14 cellular contexts compared by ENCODE assay signal in the genomic region with DNA sequence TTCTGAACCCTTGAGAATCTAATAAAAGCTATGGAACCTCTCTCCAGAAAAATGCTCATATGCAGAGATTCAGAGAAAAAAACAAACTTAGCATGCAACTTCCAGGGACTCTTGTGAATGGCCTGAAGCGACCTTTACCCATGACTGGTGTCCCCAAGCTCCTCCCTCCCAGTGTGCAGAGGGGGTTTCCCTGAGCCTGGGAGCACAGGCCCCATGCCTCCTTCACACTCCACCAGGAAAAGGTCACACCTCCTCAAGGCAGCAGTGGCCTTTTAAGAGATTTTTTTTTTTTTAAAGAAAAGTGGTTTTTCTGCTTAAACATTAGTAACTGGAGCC. TPM values are rescaled to one million over a fixed set of nuclear protein-coding genes. Genes with fewer than 3 reads are reported as not detected.
A peak's percentile ranks its signal among the peaks of the same experiment; 100 is the strongest.
DNase-seq lines count a peak whose midpoint lies in the region; ATAC-seq lines count a peak whose summit lies in the region.
"Had no signal": no experiment of that assay in that cellular context is flagged by ENCODE, and none has a peak within 500 bp of the region (broad histone marks: within the 10 kb centered on the region; RNA-seq: fewer than 3 reads in every experiment).

No MANE protein-coding gene starts in this region.

- H3K27ac Mint-ChIP-seq in activated CD4-positive, alpha-beta T cell treated with anti-CD3 and anti-CD28 coated beads for 36 hours: peak overlapping the region; percentile 72
- no peak overlapping the region for H3K27ac Mint-ChIP-seq in activated CD4-positive, alpha-beta T cell treated with anti-CD3 and anti-CD28 coated beads, Interleukin-2, amount 10 ng/mL, durations not matched to agents 7 days and 5 days
- H3K27ac Mint-ChIP-seq: brain had no signal

- ATAC-seq in activated CD4-positive, alpha-beta T cell treated with anti-CD3 and anti-CD28 coated beads for 36 hours: peak; percentile 98
- ATAC-seq in HG02642 (IDR thresholded peaks at IDR 0.05; ENCODE audit: poor library complexity, unreplicated experiment): peak; percentile 78

- peak overlapping the region; percentile 27 for H3K4me3 Mint-ChIP-seq in activated CD4-positive, alpha-beta T cell treated with anti-CD3 and anti-CD28 coated beads for 36 hours
- no peak overlapping the region for H3K4me3 Mint-ChIP-seq in activated CD4-positive, alpha-beta T cell treated with anti-CD3 and anti-CD28 coated beads, Interleukin-2, amount 10 ng/mL, durations not matched to agents 7 days and 5 days
- H3K4me3 Mint-ChIP-seq: brain had no signal

- H3K9me3 Mint-ChIP-seq in activated CD4-positive, alpha-beta T cell treated with anti-CD3 and anti-CD28 coated beads for 36 hours (ENCODE audit: low read depth): peaks cover 2% of the 10 kb centered on the region
- no peaks in the 10 kb centered on the region for H3K9me3 Mint-ChIP-seq in activated CD4-positive, alpha-beta T cell treated with anti-CD3 and anti-CD28 coated beads, Interleukin-2, amount 10 ng/mL, durations not matched to agents 7 days and 5 days

- intact Hi-C loops in activated CD4-positive, alpha-beta T cell treated with anti-CD3 and anti-CD28 coated beads for 36 hours (cut with DNase I, micrococcal nuclease): loop anchor here in 1 of 2 experiments (1.0 kb wide), 1 partner anchor 13 kb away; a partner anchor contains a TSS

- H3K36me3 Mint-ChIP-seq in activated CD4-positive, alpha-beta T cell treated with anti-CD3 and anti-CD28 coated beads for 36 hours (ENCODE audit: low read depth): peaks cover 19% of the 10 kb centered on the region
- peaks cover 39% of the 10 kb centered on the region for H3K36me3 Mint-ChIP-seq in activated CD4-positive, alpha-beta T cell treated with anti-CD3 and anti-CD28 coated beads, Interleukin-2, amount 10 ng/mL, durations not matched to agents 7 days and 5 days (ENCODE audit: low read depth)

- peaks cover 30% of the 10 kb centered on the region for H3K4me1 Mint-ChIP-seq in activated CD4-positive, alpha-beta T cell treated with anti-CD3 and anti-CD28 coated beads for 36 hours
- H3K4me1 Mint-ChIP-seq in activated CD4-positive, alpha-beta T cell treated with anti-CD3 and anti-CD28 coated beads, Interleukin-2, amount 10 ng/mL, durations not matched to agents 7 days and 5 days: peaks cover 24% of the 10 kb centered on the region

- no peaks in the 10 kb centered on the region for H3K27me3 Mint-ChIP-seq in activated CD4-positive, alpha-beta T cell treated with anti-CD3 and anti-CD28 coated beads for 36 hours
- no peaks in the 10 kb centered on the region for H3K27me3 Mint-ChIP-seq in activated CD4-positive, alpha-beta T cell treated with anti-CD3 and anti-CD28 coated beads, Interleukin-2, amount 10 ng/mL, durations not matched to agents 7 days and 5 days
- H3K27me3 Mint-ChIP-seq: brain, progenitor cell of endocrine pancreas had no signal

- POLR2A ChIA-PET in activated CD4-positive, alpha-beta T cell treated with anti-CD3 and anti-CD28 coated beads for 36 hours (lab: Charles Lee): interaction anchor here (0.7 kb wide), 2 partner anchors 9 to 190 kb away, joined by 4 to 13 read pairs; no protein-coding TSS in a partner anchor
- POLR2A ChIA-PET in activated CD4-positive, alpha-beta T cell treated with anti-CD3 and anti-CD28 coated beads, Interleukin-2, amount 10 ng/mL, durations not matched to agents 7 days and 5 days (lab: Charles Lee): no interaction called here

- DNase-seq in activated CD4-positive, alpha-beta T cell treated with anti-CD3 and anti-CD28 coated beads for 36 hours: peak; percentile 69
- DNase-seq in activated CD4-positive, alpha-beta T cell treated with anti-CD3 and anti-CD28 coated beads, Interleukin-2, amount 10 ng/mL, durations not matched to agents 7 days and 5 days: no peak
- DNase-seq in activated CD4-positive, CD25-positive, alpha-beta regulatory T cell treated with anti-CD3 and anti-CD28 coated beads, Interleukin-2, amount 50 U/mL, for 72 hours: peak; percentile 43
- DNase-seq in stimulated activated CD8-positive, alpha-beta memory T cell treated with anti-CD3 and anti-CD28 coated beads, Interleukin-15, amount 100 ng/mL, for 48 hours (ENCODE audit: low read depth in 2 of 2): peak; percentile 14 to 53
- DNase-seq in NCI-H1417 treated with DMSO at 0.1 percent for 48 hours (lab: John Stamatoyannopoulos, UW): no peak
- DNase-seq in cerebellar nuclear complex (lab: John Stamatoyannopoulos, UW): no peak
- DNase-seq in DMS 273 treated with DMSO at 0.1 percent for 48 hours (lab: John Stamatoyannopoulos, UW): no peak
- DNase-seq: hypothalamus had no signal

- CTCF ChIA-PET in activated CD4-positive, alpha-beta T cell treated with anti-CD3 and anti-CD28 coated beads for 36 hours (lab: Charles Lee): interaction anchor here (0.5 to 1.5 kb wide), 5 partner anchors 11 to 32 kb away, joined by 3 to 7 read pairs (median 3); a partner anchor contains a TSS
- CTCF ChIA-PET in activated CD4-positive, alpha-beta T cell treated with anti-CD3 and anti-CD28 coated beads, Interleukin-2, amount 10 ng/mL, durations not matched to agents 7 days and 5 days (lab: Charles Lee): interaction anchor here (0.6 kb wide), 2 partner anchors 32 to 271 kb away, joined by 3 read pairs; no protein-coding TSS in a partner anchor

RNA-seq across cellular contexts. Expression of a gene that starts 13.3 kb away (rescaled TPM):
- 10 to 100 TPM; 88.3 to 97.3 TPM for total RNA-seq in activated CD4-positive, alpha-beta T cell treated with anti-CD3 and anti-CD28 coated beads for 36 hours
- total RNA-seq in activated CD4-positive, alpha-beta T cell treated with anti-CD3 and anti-CD28 coated beads, Interleukin-2, amount 10 ng/mL, durations not matched to agents 7 days and 5 days: 10 to 100 TPM; 73.3 to 82.0 TPM

RNA-seq across cellular contexts. Expression of a gene that starts 40.0 kb away (rescaled TPM):
- total RNA-seq in activated CD4-positive, alpha-beta T cell treated with anti-CD3 and anti-CD28 coated beads for 36 hours: not detected
- total RNA-seq in activated CD4-positive, alpha-beta T cell treated with anti-CD3 and anti-CD28 coated beads, Interleukin-2, amount 10 ng/mL, durations not matched to agents 7 days and 5 days: not detected
- total RNA-seq: LHCN-M2, progenitor cell of endocrine pancreas, SK-MEL-5, ureter had no signal

Comparison
In these comparisons a context has a peak if more than half of its experiments do, and no peak if none do; other contexts are left out.
1. DNase-seq: peak in activated CD4-positive, alpha-beta T cell treated with anti-CD3 and anti-CD28 coated beads for 36 hours (single experiment), activated CD4-positive, CD25-positive, alpha-beta regulatory T cell treated with anti-CD3 and anti-CD28 coated beads, Interleukin-2, amount 50 U/mL, for 72 hours (single experiment) and stimulated activated CD8-positive, alpha-beta memory T cell treated with anti-CD3 and anti-CD28 coated beads, Interleukin-15, amount 100 ng/mL, for 48 hours (2 of 2); none in activated CD4-positive, alpha-beta T cell treated with anti-CD3 and anti-CD28 coated beads, Interleukin-2, amount 10 ng/mL, durations not matched to agents 7 days and 5 days (single experiment), NCI-H1417 treated with DMSO at 0.1 percent for 48 hours (single experiment), cerebellar nuclear complex (0 of 2) and DMS 273 treated with DMSO at 0.1 percent for 48 hours (single experiment).